In the genomic region with DNA sequence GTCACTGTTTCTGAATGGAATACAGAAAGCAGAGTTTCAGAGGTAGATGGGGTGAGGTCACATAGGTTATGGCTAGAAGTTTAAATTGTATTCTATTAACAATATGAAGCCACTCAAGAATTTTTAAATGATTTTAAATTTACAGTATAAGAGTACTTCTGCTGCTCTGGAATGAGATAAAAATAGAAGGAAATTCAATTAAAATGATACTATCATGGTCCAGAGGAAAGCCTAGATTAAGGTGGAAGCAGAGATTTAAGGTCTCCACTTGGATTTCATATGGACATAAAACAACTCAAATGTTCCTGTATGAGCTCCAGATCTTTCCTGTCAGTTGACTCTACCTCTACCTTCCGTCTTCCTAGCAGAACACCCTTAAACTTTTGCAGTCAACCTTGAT, we compare ENCODE assay signal across 25 cellular contexts.
"Had no signal": no experiment of that assay in that cellular context is flagged by ENCODE, and none has a peak within 500 bp of the region (broad histone marks: within the 10 kb centered on the region; RNA-seq: fewer than 3 reads in every experiment).

No MANE protein-coding gene starts in this region.

- H2AFZ ChIP-seq: hepatocyte had no signal

- H3K36me3 ChIP-seq: colonic mucosa had no signal

- DNase-seq: colonic mucosa; cortex of kidney; dermis blood vessel endothelial cell; dorsolateral prefrontal cortex; effector CD4-positive, alpha-beta T cell; effector CD8-positive, alpha-beta T cell; effector memory CD4-positive, alpha-beta T cell; effector memory CD8-positive, alpha-beta T cell; endodermal cell; erythroblast; esophagus squamous epithelium; foreskin fibroblast; foreskin keratinocyte; foreskin melanocyte; gastrocnemius medialis; glutamatergic neuron; head of caudate nucleus; heart left ventricle; heart right ventricle had no signal

- H3K4me3 ChIP-seq: colonic mucosa, coronary artery, dorsolateral prefrontal cortex, esophagus muscularis mucosa, esophagus squamous epithelium, gastrocnemius medialis, gastroesophageal sphincter, heart left ventricle, heart right ventricle, hepatocyte had no signal

- H3K9me3 ChIP-seq: colonic mucosa, esophagus muscularis mucosa, esophagus squamous epithelium, gastrocnemius medialis, gastroesophageal sphincter, heart left ventricle, heart right ventricle had no signal

- H3K27me3 ChIP-seq: colonic mucosa, dorsolateral prefrontal cortex, esophagus muscularis mucosa, esophagus squamous epithelium, foreskin keratinocyte, gastrocnemius medialis, gastroesophageal sphincter, heart left ventricle, heart right ventricle, hepatocyte had no signal

- H3K4me1 ChIP-seq: colonic mucosa had no signal

- H3K4me2 ChIP-seq: hepatocyte had no signal

- H3K27ac ChIP-seq: colonic mucosa, coronary artery, dorsolateral prefrontal cortex, epithelial cell of prostate, esophagus squamous epithelium, foreskin keratinocyte, gastrocnemius medialis, gastroesophageal sphincter, heart left ventricle, heart right ventricle, hepatocyte had no signal

- ATAC-seq: effector memory CD8-positive, alpha-beta T cell; esophagus mucosa; foreskin keratinocyte; gastrocnemius medialis; gastroesophageal sphincter; heart left ventricle; heart right ventricle had no signal
